13 cellular contexts compared by ENCODE assay signal in genomic region chr1:243489164-243489527, GRCh38.
"Had no signal": no experiment of that assay in that cellular context is flagged by ENCODE, and none has a peak within 500 bp of the region (broad histone marks: within the 10 kb centered on the region; RNA-seq: fewer than 3 reads in every experiment).

No MANE protein-coding gene starts in this region.

- H3K4me1 Mint-ChIP-seq: activated CD4-positive, alpha-beta memory T cell treated with anti-CD3 and anti-CD28 coated beads, Interleukin-2, amount 10 ng/mL, durations not matched to agents 7 days and 5 days; activated naive CD8-positive, alpha-beta T cell treated with anti-CD3 and anti-CD28 coated beads, Interleukin-2, amount 10 ng/mL, durations not matched to agents 7 days and 5 days had no signal

- H3K4me1 ChIP-seq: pancreas had no signal

- ATAC-seq: heart right ventricle; pancreas; stimulated activated naive B cell treated with anti-CD40 and anti-IgM and Interleukin-4, amounts not matched to agents 10 μg/mL and 1 μg/mL and 100 μg/mL, for 72 hours had no signal

- H3K27me3 Mint-ChIP-seq: activated CD4-positive, alpha-beta memory T cell treated with anti-CD3 and anti-CD28 coated beads, Interleukin-2, amount 10 ng/mL, durations not matched to agents 7 days and 5 days; activated naive CD8-positive, alpha-beta T cell treated with anti-CD3 and anti-CD28 coated beads, Interleukin-2, amount 10 ng/mL, durations not matched to agents 7 days and 5 days; stimulated activated naive B cell treated with anti-CD40 and anti-IgM and Interleukin-4, amounts not matched to agents 10 μg/mL and 1 μg/mL and 100 μg/mL, for 72 hours; type B pancreatic cell had no signal

- H3K27ac Mint-ChIP-seq: activated CD4-positive, alpha-beta memory T cell treated with anti-CD3 and anti-CD28 coated beads, Interleukin-2, amount 10 ng/mL, durations not matched to agents 7 days and 5 days; activated naive CD8-positive, alpha-beta T cell treated with anti-CD3 and anti-CD28 coated beads, Interleukin-2, amount 10 ng/mL, durations not matched to agents 7 days and 5 days; type B pancreatic cell had no signal

- H3K27me3 ChIP-seq: heart right ventricle, pancreas had no signal

- FAIRE-seq: colon, frontal cortex, pancreas had no signal

- H3K9me3 ChIP-seq: heart right ventricle, pancreas had no signal

- H3K9me3 Mint-ChIP-seq: activated CD4-positive, alpha-beta memory T cell treated with anti-CD3 and anti-CD28 coated beads, Interleukin-2, amount 10 ng/mL, durations not matched to agents 7 days and 5 days; activated naive CD8-positive, alpha-beta T cell treated with anti-CD3 and anti-CD28 coated beads, Interleukin-2, amount 10 ng/mL, durations not matched to agents 7 days and 5 days; stimulated activated naive B cell treated with anti-CD40 and anti-IgM and Interleukin-4, amounts not matched to agents 10 μg/mL and 1 μg/mL and 100 μg/mL, for 72 hours; type B pancreatic cell had no signal

- H3K4me3 ChIP-seq: heart right ventricle, pancreas had no signal

- H3K4me3 Mint-ChIP-seq: activated CD4-positive, alpha-beta memory T cell treated with anti-CD3 and anti-CD28 coated beads, Interleukin-2, amount 10 ng/mL, durations not matched to agents 7 days and 5 days; activated naive CD8-positive, alpha-beta T cell treated with anti-CD3 and anti-CD28 coated beads, Interleukin-2, amount 10 ng/mL, durations not matched to agents 7 days and 5 days; stimulated activated naive B cell treated with anti-CD40 and anti-IgM and Interleukin-4, amounts not matched to agents 10 μg/mL and 1 μg/mL and 100 μg/mL, for 72 hours; type B pancreatic cell had no signal

- H3K27ac ChIP-seq: heart right ventricle, pancreas had no signal

- DNase-seq: activated CD4-positive, alpha-beta memory T cell treated with anti-CD3 and anti-CD28 coated beads, Interleukin-2, amount 10 ng/mL, durations not matched to agents 7 days and 5 days; activated gamma-delta T cell; activated naive CD8-positive, alpha-beta T cell treated with anti-CD3 and anti-CD28 coated beads, Interleukin-2, amount 10 ng/mL, durations not matched to agents 7 days and 5 days; activated T-cell treated with anti-CD3 and anti-CD28 coated beads, Interleukin-2, amount 50 U/mL, for 48 hours; effector CD8-positive, alpha-beta T cell; heart right ventricle; kidney glomerular epithelial cell; pancreas; stimulated activated naive B cell treated with anti-CD40 and anti-IgM and Interleukin-4, amounts not matched to agents 10 μg/mL and 1 μg/mL and 100 μg/mL, for 72 hours; SW 1271 had no signal
